Comparison of ENCODE assay signal across 22 cellular contexts in the genomic region with DNA sequence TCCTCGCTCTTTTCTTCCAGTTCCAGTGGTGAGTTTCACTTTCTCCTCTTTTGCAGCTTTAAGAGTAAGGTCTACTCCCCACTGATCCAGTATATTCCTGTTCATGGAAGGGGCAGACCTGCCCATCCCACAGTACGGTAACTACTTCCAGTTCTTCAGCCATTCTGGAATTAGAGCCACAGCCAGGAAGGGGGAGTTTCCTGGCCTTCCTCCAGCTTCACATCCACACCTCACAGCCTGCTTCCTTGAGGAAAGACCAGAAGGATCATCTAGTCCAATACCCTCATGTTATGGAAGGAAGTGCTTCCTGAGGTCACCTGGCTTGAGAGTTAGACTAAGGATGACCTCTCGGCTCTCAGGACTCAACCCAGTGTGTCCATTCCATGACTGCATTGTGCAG.
"Had no signal": no experiment of that assay in that cellular context is flagged by ENCODE, and none has a peak within 500 bp of the region (broad histone marks: within the 10 kb centered on the region; RNA-seq: fewer than 3 reads in every experiment).

No MANE protein-coding gene starts in this region.

- ATAC-seq: foreskin keratinocyte, left lobe of liver, lower lobe of right lung, natural killer cell, sciatic nerve had no signal

- DNase-seq: activated B cell treated with CpG ODN at 0.5 μM for 24 hours; activated CD4-positive, alpha-beta memory T cell treated with anti-CD3 and anti-CD28 coated beads for 36 hours; activated CD4-positive, alpha-beta T cell treated with anti-CD3 and anti-CD28 coated beads for 4 hours; activated naive CD4-positive, alpha-beta T cell treated with Interleukin-2 at 50 U/mL for 16 hours; activated naive CD8-positive, alpha-beta T cell treated with anti-CD3 and anti-CD28 coated beads for 36 hours; activated T-cell treated with anti-CD3 and anti-CD28 coated beads, Interleukin-2, amount 50 U/mL, for 48 hours; amniotic stem cell; cerebellar nuclear complex; foreskin keratinocyte; immature natural killer cell; lower lobe of right lung; natural killer cell; occipital lobe; posterior cingulate gyrus; small intestine; stimulated activated CD4-positive, alpha-beta T cell treated with anti-CD3 and anti-CD28 coated beads, Interleukin-15, amount 100 ng/mL, for 24 hours; stimulated activated naive CD4-positive, alpha-beta T cell treated with Interleukin-2 at 50 U/mL for 16 hours; T-helper 9 cell; thyroid gland had no signal

- H3K27me3 ChIP-seq: foreskin keratinocyte, thyroid gland had no signal

- H3K4me3 Mint-ChIP-seq: activated B cell treated with CpG ODN at 0.5 μM for 24 hours; activated CD4-positive, alpha-beta memory T cell treated with anti-CD3 and anti-CD28 coated beads for 36 hours; activated naive CD8-positive, alpha-beta T cell treated with anti-CD3 and anti-CD28 coated beads for 36 hours; immature natural killer cell; natural killer cell had no signal

- H3K9me3 ChIP-seq: thyroid gland had no signal

- FAIRE-seq: small intestine had no signal

- H3K4me1 Mint-ChIP-seq: activated naive CD8-positive, alpha-beta T cell treated with anti-CD3 and anti-CD28 coated beads for 36 hours had no signal

- H3K27ac ChIP-seq: coronary artery, foreskin keratinocyte, lower lobe of right lung, thyroid gland had no signal

- H3K27ac Mint-ChIP-seq: activated B cell treated with CpG ODN at 0.5 μM for 24 hours; activated CD4-positive, alpha-beta memory T cell treated with anti-CD3 and anti-CD28 coated beads for 36 hours; activated naive CD8-positive, alpha-beta T cell treated with anti-CD3 and anti-CD28 coated beads for 36 hours; immature natural killer cell; natural killer cell had no signal

- H3K36me3 ChIP-seq: lower lobe of right lung, thyroid gland had no signal

- H3K4me3 ChIP-seq: coronary artery, lower lobe of right lung, thyroid gland had no signal

- H3K27me3 Mint-ChIP-seq: activated B cell treated with CpG ODN at 0.5 μM for 24 hours; activated CD4-positive, alpha-beta memory T cell treated with anti-CD3 and anti-CD28 coated beads for 36 hours; activated naive CD8-positive, alpha-beta T cell treated with anti-CD3 and anti-CD28 coated beads for 36 hours had no signal

- H3K4me1 ChIP-seq: foreskin keratinocyte, lower lobe of right lung, thyroid gland had no signal
